8 cellular contexts compared by ENCODE assay signal in genomic region chr2:219247678-219248642, GRCh38. TPM values are rescaled to one million over a fixed set of nuclear protein-coding genes. Genes with fewer than 3 reads are reported as not detected.
DNase-seq lines count a peak whose midpoint lies in the region; ATAC-seq and TF ChIP-seq lines count a peak whose summit lies in the region.

No MANE protein-coding gene starts in this region.

- H3K4me1 Mint-ChIP-seq in activated T-helper 2 cell treated with anti-CD3 and anti-CD28 coated beads, Interferon-gamma antibody, Interleukin-2, Interleukin-4, amounts not matched to agents 10 μg/mL and 5 μg/mL and 100 μg/mL, durations not matched to agents 14 hours and 24 hours and 36 hours (ENCODE audit: low read depth): peaks cover 73% of the 10 kb centered on the region

- in situ Hi-C loops in brain microvascular endothelial cell (cut with HindIII; ENCODE audit: low pct_ligation_motif_present, low sequenced_read_pairs): no loop called here

- intact Hi-C loops in activated T-helper 2 cell treated with anti-CD3 and anti-CD28 coated beads, Interferon-gamma antibody, Interleukin-2, Interleukin-4, amounts not matched to agents 10 μg/mL and 5 μg/mL and 100 μg/mL, durations not matched to agents 14 hours and 24 hours and 36 hours (cut with micrococcal nuclease): loop anchor here (2.0 kb wide), 1 partner anchor 41 kb away; the partner anchor contains the start of gene ZFAND2B
- intact Hi-C loops in tibial artery (cut with DNase I; ENCODE audit: low total_unique reads): no loop called here

- H3K4me3 ChIP-seq in muscle layer of duodenum (ENCODE audit: low read depth in 1 of 2, low read length in 2 of 2) (no peak overlapping the region), tibial artery (no peak overlapping the region), brain microvascular endothelial cell (ENCODE audit: low read depth, low read length) (no peak overlapping the region)

- peaks cover 71% of the 10 kb centered on the region for H3K36me3 Mint-ChIP-seq in activated T-helper 2 cell treated with anti-CD3 and anti-CD28 coated beads, Interferon-gamma antibody, Interleukin-2, Interleukin-4, amounts not matched to agents 10 μg/mL and 5 μg/mL and 100 μg/mL, durations not matched to agents 14 hours and 24 hours and 36 hours (ENCODE audit: low read depth)

- H3K27me3 ChIP-seq in muscle layer of duodenum (ENCODE audit: low read depth, low read length) (no peaks in the 10 kb centered on the region), tibial artery (no peaks in the 10 kb centered on the region), brain microvascular endothelial cell (replicated peaks) (peaks cover under 1% of the 10 kb centered on the region)

- peak overlapping the region; percentile 96 for H3K4me3 Mint-ChIP-seq in activated T-helper 2 cell treated with anti-CD3 and anti-CD28 coated beads, Interferon-gamma antibody, Interleukin-2, Interleukin-4, amounts not matched to agents 10 μg/mL and 5 μg/mL and 100 μg/mL, durations not matched to agents 14 hours and 24 hours and 36 hours (ENCODE audit: low read depth)

- H3K4me1 ChIP-seq in muscle layer of duodenum (ENCODE audit: control insufficient read depth in 1 of 2, insufficient read depth in 2 of 2, low read length in 2 of 2) (peaks cover 30 to 56% of the 10 kb centered on the region in 2 donors), tibial artery (peaks cover 0 to 76% (median 69%) of the 10 kb centered on the region in 4 donors)

- no peak for ATAC-seq in HG02571 (IDR thresholded peaks at IDR 0.05; ENCODE audit: unreplicated experiment)

- peaks cover 14 to 34% of the 10 kb centered on the region in 2 donors for H3K36me3 ChIP-seq in muscle layer of duodenum (ENCODE audit: control insufficient read depth in 1 of 2, insufficient read depth in 2 of 2, low read length in 2 of 2)
- H3K36me3 ChIP-seq in tibial artery: peaks cover 9 to 37% (median 29%) of the 10 kb centered on the region in 3 donors
- H3K36me3 ChIP-seq in brain microvascular endothelial cell (replicated peaks): peaks cover 5% of the 10 kb centered on the region

- H3K27ac Mint-ChIP-seq in activated T-helper 2 cell treated with anti-CD3 and anti-CD28 coated beads, Interferon-gamma antibody, Interleukin-2, Interleukin-4, amounts not matched to agents 10 μg/mL and 5 μg/mL and 100 μg/mL, durations not matched to agents 14 hours and 24 hours and 36 hours: peak overlapping the region; percentile 82

- no peaks in the 10 kb centered on the region for H3K27me3 Mint-ChIP-seq in activated T-helper 2 cell treated with anti-CD3 and anti-CD28 coated beads, Interferon-gamma antibody, Interleukin-2, Interleukin-4, amounts not matched to agents 10 μg/mL and 5 μg/mL and 100 μg/mL, durations not matched to agents 14 hours and 24 hours and 36 hours (ENCODE audit: low read depth)

- peak overlapping the region; percentile 90 for H3K27ac ChIP-seq in muscle layer of duodenum (ENCODE audit: low read length)
- H3K27ac ChIP-seq in tibial artery: peak overlapping the region; percentile 86 to 92
- H3K27ac ChIP-seq in brain microvascular endothelial cell: no peak overlapping the region

- H3K9me3 ChIP-seq in muscle layer of duodenum (ENCODE audit: control insufficient read depth in 1 of 2, low read length in 2 of 2) (no peaks in the 10 kb centered on the region), tibial artery (no peaks in the 10 kb centered on the region)

- DNase-seq in DMS53 (lab: John Stamatoyannopoulos, UW) (peak; percentile 24), DMS53 treated with DMSO at 0.1 percent for 48 hours (lab: John Stamatoyannopoulos, UW; ENCODE audit: unreplicated experiment) (no peak), tibial artery (no peak), NCI-H345 (lab: John Stamatoyannopoulos, UW) (no peak), brain microvascular endothelial cell (no peak)
- peak; percentile 50 for DNase-seq in activated T-helper 2 cell treated with anti-CD3 and anti-CD28 coated beads, Interferon-gamma antibody, Interleukin-2, Interleukin-4, amounts not matched to agents 10 μg/mL and 5 μg/mL and 100 μg/mL, durations not matched to agents 14 hours and 24 hours and 36 hours (ENCODE audit: low spot score)

- TF ChIP-seq CTCF in tibial artery (IDR thresholded peaks at IDR 0.05): no peak
- TF ChIP-seq CTCF in brain microvascular endothelial cell (IDR thresholded peaks at IDR 0.05; ENCODE audit: low read depth, low read length, missing control alignments): no peak

- no peaks in the 10 kb centered on the region for H3K9me3 Mint-ChIP-seq in activated T-helper 2 cell treated with anti-CD3 and anti-CD28 coated beads, Interferon-gamma antibody, Interleukin-2, Interleukin-4, amounts not matched to agents 10 μg/mL and 5 μg/mL and 100 μg/mL, durations not matched to agents 14 hours and 24 hours and 36 hours

RNA-seq across cellular contexts. Expression of gene STK16, which starts 2.7 kb away (rescaled TPM):
- total RNA-seq in activated T-helper 2 cell treated with anti-CD3 and anti-CD28 coated beads, Interferon-gamma antibody, Interleukin-2, Interleukin-4, amounts not matched to agents 10 μg/mL and 5 μg/mL and 100 μg/mL, durations not matched to agents 14 hours and 24 hours and 36 hours: 32.0 and 33.3 TPM in 2 replicates

RNA-seq across cellular contexts. Expression of gene GLB1L, which starts 2.7 kb away (rescaled TPM):
- 4.2 and 4.4 TPM in 2 replicates for total RNA-seq in activated T-helper 2 cell treated with anti-CD3 and anti-CD28 coated beads, Interferon-gamma antibody, Interleukin-2, Interleukin-4, amounts not matched to agents 10 μg/mL and 5 μg/mL and 100 μg/mL, durations not matched to agents 14 hours and 24 hours and 36 hours

RNA-seq across cellular contexts. Expression of gene TUBA4B, which starts 5.1 kb away (rescaled TPM):
- total RNA-seq in activated T-helper 2 cell treated with anti-CD3 and anti-CD28 coated beads, Interferon-gamma antibody, Interleukin-2, Interleukin-4, amounts not matched to agents 10 μg/mL and 5 μg/mL and 100 μg/mL, durations not matched to agents 14 hours and 24 hours and 36 hours: not detected in 2 replicates

RNA-seq across cellular contexts. Expression of gene TUBA4A, which starts 5.8 kb away (rescaled TPM):
- 220 and 231 TPM in 2 replicates for total RNA-seq in activated T-helper 2 cell treated with anti-CD3 and anti-CD28 coated beads, Interferon-gamma antibody, Interleukin-2, Interleukin-4, amounts not matched to agents 10 μg/mL and 5 μg/mL and 100 μg/mL, durations not matched to agents 14 hours and 24 hours and 36 hours

RNA-seq across cellular contexts. Expression of gene ANKZF1, which starts 18.4 kb away (rescaled TPM):
- 133 and 142 TPM in 2 replicates for total RNA-seq in activated T-helper 2 cell treated with anti-CD3 and anti-CD28 coated beads, Interferon-gamma antibody, Interleukin-2, Interleukin-4, amounts not matched to agents 10 μg/mL and 5 μg/mL and 100 μg/mL, durations not matched to agents 14 hours and 24 hours and 36 hours

Comparison
In these comparisons a context has a peak if more than half of its experiments do, and no peak if none do; other contexts are left out.
1. DNase-seq: peak in DMS53 (single experiment) and activated T-helper 2 cell treated with anti-CD3 and anti-CD28 coated beads, Interferon-gamma antibody, Interleukin-2, Interleukin-4, amounts not matched to agents 10 μg/mL and 5 μg/mL and 100 μg/mL, durations not matched to agents 14 hours and 24 hours and 36 hours (single experiment); none in DMS53 treated with DMSO at 0.1 percent for 48 hours (single experiment), tibial artery (0 of 2), NCI-H345 (single experiment) and brain microvascular endothelial cell (single experiment).